In genomic region chr3:136109499-136109898, GRCh38 we compare ENCODE assay signal across 16 cellular contexts.
A peak's percentile ranks its signal among the peaks of the same experiment; 100 is the strongest.
DNase-seq lines count a peak whose midpoint lies in the region; ATAC-seq and TF ChIP-seq lines count a peak whose summit lies in the region.
"Had no signal": no experiment of that assay in that cellular context is flagged by ENCODE, and none has a peak within 500 bp of the region (broad histone marks: within the 10 kb centered on the region; RNA-seq: fewer than 3 reads in every experiment).

No MANE protein-coding gene starts in this region.

- H3K27me3 Mint-ChIP-seq in neural progenitor cell (ENCODE audit: insufficient read depth, low read depth) = no peaks in the 10 kb centered on the region

- H3K9me3 ChIP-seq in BLaER1 treated with 17β-estradiol and CSF1 and Interleukin-3, amounts not matched to agents 10 nM and 100 nM (replicated peaks in 1 of 11) = peaks cover 2 to 20% (median 16%) of the 10 kb centered on the region in 11 experiments; a peak in 21 of 22 replicates
- no peaks in the 10 kb centered on the region for H3K9me3 ChIP-seq in neural progenitor cell (ENCODE audit: low read depth)
- H3K9me3 ChIP-seq: gastrocnemius medialis had no signal

- no peak overlapping the region for H3K27ac ChIP-seq in BLaER1 treated with 17β-estradiol and CSF1 and Interleukin-3, amounts not matched to agents 10 nM and 100 nM
- H3K27ac ChIP-seq in neural progenitor cell = no peak overlapping the region

- DNase-seq in occipital lobe (lab: John Stamatoyannopoulos, UW) = no peak
- no peak for DNase-seq in SK-N-DZ (ENCODE audit: low spot score)
- DNase-seq in H4 (ENCODE audit: low spot score) = no peak
- no peak for DNase-seq in neural progenitor cell (ENCODE audit: low spot score)
- DNase-seq: ACHN; activated T-cell treated with anti-CD3 and anti-CD28 coated beads, Interleukin-2, amount 50 U/mL, for 48 hours; gastrocnemius medialis; left colon; NCI-H1092; nucleus accumbens; stimulated activated CD4-positive, alpha-beta T cell treated with anti-CD3 and anti-CD28 coated beads, Interleukin-4, amount 100 ng/mL, for 24 hours; trophoblast cell had no signal

- H3K4me1 ChIP-seq in BLaER1 treated with 17β-estradiol and CSF1 and Interleukin-3, amounts not matched to agents 10 nM and 100 nM = peaks cover 0 to 32% (median 16%) of the 10 kb centered on the region in 10 experiments; a peak in 17 of 20 replicates
- no peaks in the 10 kb centered on the region for H3K4me1 ChIP-seq in neural progenitor cell
- H3K4me1 ChIP-seq: gastrocnemius medialis had no signal

- H4K20me1 ChIP-seq in BLaER1 treated with 17β-estradiol and CSF1 and Interleukin-3, amounts not matched to agents 10 nM and 100 nM = no peaks in the 10 kb centered on the region
- H4K20me1 ChIP-seq in neural progenitor cell (ENCODE audit: low read depth) = no peaks in the 10 kb centered on the region

- ATAC-seq in GM19035 (IDR thresholded peaks at IDR 0.05; ENCODE audit: unreplicated experiment) = peak; percentile 92
- ATAC-seq in HG02588 (IDR thresholded peaks at IDR 0.05; ENCODE audit: unreplicated experiment) = peak; percentile 92
- peak; percentile 99 for ATAC-seq in HG03354 (IDR thresholded peaks at IDR 0.05; ENCODE audit: poor library complexity, severe bottlenecking, unreplicated experiment)
- ATAC-seq: gastrocnemius medialis, left colon had no signal

- H2AFZ ChIP-seq in neural progenitor cell (replicated peaks) = no peak overlapping the region

- H3K4me3 ChIP-seq in BLaER1 treated with 17β-estradiol and CSF1 and Interleukin-3, amounts not matched to agents 10 nM and 100 nM = no peak overlapping the region
- no peak overlapping the region for H3K4me3 ChIP-seq in neural progenitor cell
- H3K4me3 ChIP-seq: gastrocnemius medialis had no signal

- no peaks in the 10 kb centered on the region for H3F3A ChIP-seq in neural progenitor cell (ENCODE audit: low read depth)

- H3K4me1 Mint-ChIP-seq in neural progenitor cell = no peaks in the 10 kb centered on the region

- peaks cover 31% of the 10 kb centered on the region for H3K36me3 Mint-ChIP-seq in neural progenitor cell

- no peaks in the 10 kb centered on the region for H3K79me2 ChIP-seq in neural progenitor cell (ENCODE audit: low read depth)

- H3K4me2 ChIP-seq in BLaER1 treated with 17β-estradiol and CSF1 and Interleukin-3, amounts not matched to agents 10 nM and 100 nM = peak overlapping the region in 7 of 11 experiments; percentile 3 to 55 (median 34); a peak in 10 of 22 replicates
- no peak overlapping the region for H3K4me2 ChIP-seq in neural progenitor cell

- H3K9ac ChIP-seq in BLaER1 treated with 17β-estradiol and CSF1 and Interleukin-3, amounts not matched to agents 10 nM and 100 nM = no peak overlapping the region
- H3K9ac ChIP-seq in neural progenitor cell = no peak overlapping the region

- H3K4me3 Mint-ChIP-seq in neural progenitor cell = no peak overlapping the region

- no peak overlapping the region for H3K27ac Mint-ChIP-seq in neural progenitor cell

- H3K9me3 Mint-ChIP-seq in neural progenitor cell = peaks cover 13% of the 10 kb centered on the region

- no peaks in the 10 kb centered on the region for H3K27me3 ChIP-seq in BLaER1 treated with 17β-estradiol and CSF1 and Interleukin-3, amounts not matched to agents 10 nM and 100 nM
- no peaks in the 10 kb centered on the region for H3K27me3 ChIP-seq in neural progenitor cell
- H3K27me3 ChIP-seq: gastrocnemius medialis had no signal

- H3K36me3 ChIP-seq in BLaER1 treated with 17β-estradiol and CSF1 and Interleukin-3, amounts not matched to agents 10 nM and 100 nM = peaks cover 0 to 5% (median 0%) of the 10 kb centered on the region in 11 experiments; a peak in 1 of 22 replicates
- no peaks in the 10 kb centered on the region for H3K36me3 ChIP-seq in neural progenitor cell

- TF ChIP-seq CTCF in neural progenitor cell (IDR thresholded peaks at IDR 0.05) = no peak
